Comparison of ENCODE assay signal across 26 cellular contexts in genomic region chr15:31313223-31313622, GRCh38.
"Had no signal": no experiment of that assay in that cellular context is flagged by ENCODE, and none has a peak within 500 bp of the region (broad histone marks: within the 10 kb centered on the region; RNA-seq: fewer than 3 reads in every experiment).

No MANE protein-coding gene starts in this region.

- H3K27me3 ChIP-seq: ascending aorta had no signal

- DNase-seq: activated CD4-positive, alpha-beta memory T cell treated with anti-CD3 and anti-CD28 coated beads, Interleukin-2, amount 10 ng/mL, durations not matched to agents 7 days and 5 days; activated CD4-positive, alpha-beta T cell treated with anti-CD3 and anti-CD28 coated beads for 1 hour; activated CD4-positive, alpha-beta T cell treated with anti-CD3 and anti-CD28 coated beads for 36 hours; activated CD4-positive, alpha-beta T cell treated with anti-CD3 and anti-CD28 coated beads for 48 hours; activated CD4-positive, alpha-beta T cell treated with anti-CD3 and anti-CD28 coated beads, Interleukin-2, amount 10 ng/mL, durations not matched to agents 7 days and 5 days; activated CD4-positive, alpha-beta T cell treated with anti-CD3 and anti-CD28 coated beads, Interleukin-2, amount 50 U/mL, for 48 hours; activated CD4-positive, CD25-positive, alpha-beta regulatory T cell; activated CD8-positive, alpha-beta T cell treated with anti-CD3 and anti-CD28 coated beads, Interleukin-2, amount 10 ng/mL, durations not matched to agents 7 days and 5 days; activated effector memory CD4-positive, alpha-beta T cell treated with Interleukin-2 at 50 U/mL for 16 hours; activated gamma-delta T cell; activated naive CD4-positive, alpha-beta T cell treated with anti-CD3 and anti-CD28 coated beads, Interleukin-2, amount 10 ng/mL, durations not matched to agents 7 days and 5 days; activated naive CD4-positive, alpha-beta T cell treated with Interleukin-2 at 50 U/mL for 16 hours; activated naive CD8-positive, alpha-beta T cell treated with anti-CD3 and anti-CD28 coated beads, Interleukin-2, amount 10 ng/mL, durations not matched to agents 7 days and 5 days; activated naive CD8-positive, alpha-beta T cell treated with anti-CD3 and anti-CD28 coated beads, Interleukin-2, amount 50 U/mL, for 24 hours; activated T-cell treated with anti-CD3 and anti-CD28 coated beads, Interleukin-2, amount 50 U/mL, for 48 hours; amygdala; anterior cingulate cortex; caudate nucleus; cerebellar nuclear complex; T-helper 17 cell had no signal

- H3K27ac ChIP-seq: ascending aorta, cardiac muscle cell, VCaP had no signal

- ATAC-seq: activated CD4-positive, alpha-beta T cell treated with anti-CD3 and anti-CD28 coated beads for 36 hours; activated CD4-positive, CD25-positive, alpha-beta regulatory T cell treated with anti-CD3 and anti-CD28 coated beads, Interleukin-2, amount 50 U/mL, for 24 hours; activated CD8-positive, alpha-beta memory T cell treated with anti-CD3 and anti-CD28 coated beads, Interleukin-2, amount 10 ng/mL, durations not matched to agents 7 days and 5 days; activated CD8-positive, alpha-beta T cell treated with anti-CD3 and anti-CD28 coated beads, Interleukin-2, amount 10 ng/mL, durations not matched to agents 7 days and 5 days; activated naive CD8-positive, alpha-beta T cell treated with anti-CD3 and anti-CD28 coated beads, Interleukin-2, amount 50 U/mL, for 24 hours; T-helper 17 cell had no signal

- FAIRE-seq: TTC549 had no signal

- H3K4me1 ChIP-seq: ascending aorta had no signal

- H3K4me3 ChIP-seq: ascending aorta, cardiac muscle cell had no signal

- H3K36me3 ChIP-seq: ascending aorta, cardiac muscle cell had no signal
